ENCODE assay signal across 18 cellular contexts in genomic region chr16:89541792-89542191, GRCh38. TPM values are rescaled to one million over a fixed set of nuclear protein-coding genes. Genes with fewer than 3 reads are reported as not detected.
"Had no signal": no experiment of that assay in that cellular context is flagged by ENCODE, and none has a peak within 500 bp of the region (broad histone marks: within the 10 kb centered on the region; RNA-seq: fewer than 3 reads in every experiment).

No MANE protein-coding gene starts in this region.

- DNase-seq: activated CD4-positive, alpha-beta T cell treated with anti-CD3 and anti-CD28 coated beads for 48 hours; activated CD8-positive, alpha-beta memory T cell treated with anti-CD3 and anti-CD28 coated beads, Interleukin-2, amount 10 ng/mL, durations not matched to agents 7 days and 5 days; activated CD8-positive, alpha-beta T cell treated with anti-CD3 and anti-CD28 coated beads for 36 hours; activated gamma-delta T cell; activated naive CD4-positive, alpha-beta T cell treated with anti-CD3 and anti-CD28 coated beads, Interleukin-2, amount 50 U/mL, for 16 hours; activated naive CD8-positive, alpha-beta T cell treated with anti-CD3 and anti-CD28 coated beads, Interleukin-2, amount 50 U/mL, for 24 hours; activated T-cell treated with anti-CD3 and anti-CD28 coated beads for 4 hours; left colon; lower lobe of right lung; naive B cell; nucleus accumbens; sigmoid colon; stimulated activated CD4-positive, alpha-beta T cell treated with anti-CD3 and anti-CD28 coated beads, Interleukin-15, amount 100 ng/mL, for 24 hours; stimulated activated naive B cell treated with anti-CD40 and anti-IgM and Interleukin-4, amounts not matched to agents 10 μg/mL and 1 μg/mL and 100 μg/mL, for 72 hours had no signal

- H3K4me2 ChIP-seq: smooth muscle cell had no signal

- H3K4me1 ChIP-seq: lower lobe of right lung, sigmoid colon had no signal

- H3K4me3 ChIP-seq: lower lobe of right lung, sigmoid colon, smooth muscle cell, thoracic aorta, upper lobe of left lung had no signal

- ATAC-seq: activated CD8-positive, alpha-beta memory T cell treated with anti-CD3 and anti-CD28 coated beads, Interleukin-2, amount 10 ng/mL, durations not matched to agents 7 days and 5 days; activated CD8-positive, alpha-beta T cell treated with anti-CD3 and anti-CD28 coated beads for 36 hours; activated naive CD8-positive, alpha-beta T cell treated with anti-CD3 and anti-CD28 coated beads, Interleukin-2, amount 50 U/mL, for 24 hours; left colon; lower lobe of right lung; stimulated activated naive B cell treated with anti-CD40 and anti-IgM and Interleukin-4, amounts not matched to agents 10 μg/mL and 1 μg/mL and 100 μg/mL, for 72 hours had no signal

- H3K27ac ChIP-seq: epithelial cell of prostate, lower lobe of right lung, sigmoid colon, thoracic aorta, upper lobe of left lung had no signal

- H3K27me3 ChIP-seq: sigmoid colon, upper lobe of left lung had no signal

- H3K9me3 ChIP-seq: lower lobe of right lung, sigmoid colon, thoracic aorta, upper lobe of left lung had no signal

RNA-seq across cellular contexts. Expression of gene CPNE7, which starts 33.8 kb away (rescaled TPM):
- total RNA-seq: thoracic aorta had no signal
